ENCODE assay signal across 22 cellular contexts in genomic region chr5:135145985-135146384, GRCh38.
A peak's percentile ranks its signal among the peaks of the same experiment; 100 is the strongest.
DNase-seq lines count a peak whose midpoint lies in the region; ATAC-seq, FAIRE-seq and TF ChIP-seq lines count a peak whose summit lies in the region.
"Had no signal": no experiment of that assay in that cellular context is flagged by ENCODE, and none has a peak within 500 bp of the region (broad histone marks: within the 10 kb centered on the region; RNA-seq: fewer than 3 reads in every experiment).

No MANE protein-coding gene starts in this region.

- H2AFZ ChIP-seq in HepG2 (ENCODE audit: low read length), result no peak overlapping the region
- no peak overlapping the region for H2AFZ ChIP-seq in K562 (ENCODE audit: low read depth, low read length)

- no peak overlapping the region for H3K9ac ChIP-seq in HepG2 (ENCODE audit: insufficient read depth, low read depth, low read length)
- H3K9ac ChIP-seq in K562 (ENCODE audit: insufficient read depth in 1 of 2, low read depth in 2 of 2, low read length in 2 of 2), result no peak overlapping the region
- H3K9ac ChIP-seq: BLaER1 treated with 17β-estradiol and CSF1 and Interleukin-3, amounts not matched to agents 10 nM and 100 nM had no signal

- no peak for ATAC-seq in HepG2
- ATAC-seq in right lobe of liver, result no peak
- no peak for ATAC-seq in K562
- no peak for ATAC-seq in GM18867 (IDR thresholded peaks at IDR 0.05; ENCODE audit: unreplicated experiment)
- ATAC-seq in HG03108 (IDR thresholded peaks at IDR 0.05; ENCODE audit: unreplicated experiment), result no peak
- ATAC-seq: CD8-positive, alpha-beta T cell had no signal

- BruUV-seq in HepG2 (replicated peaks; lab: Mats Ljungman, UMichigan) (no TSS peak), K562 (replicated peaks; lab: Mats Ljungman, UMichigan) (no TSS peak)

- H3K36me3 ChIP-seq in HepG2 (replicated peaks in 1 of 2; ENCODE audit: control insufficient read depth in 1 of 2, insufficient read depth in 2 of 2, low read length in 2 of 2) (no peaks in the 10 kb centered on the region), right lobe of liver (no peaks in the 10 kb centered on the region), K562 (ENCODE audit: control insufficient read depth, insufficient read depth, low read length) (no peaks in the 10 kb centered on the region)
- H3K36me3 ChIP-seq: BLaER1 treated with 17β-estradiol and CSF1 and Interleukin-3, amounts not matched to agents 10 nM and 100 nM had no signal

- no peak overlapping the region for H3K4me2 ChIP-seq in HepG2 (ENCODE audit: low read depth, low read length)
- H3K4me2 ChIP-seq in K562 (ENCODE audit: insufficient read depth, low read length), result no peak overlapping the region
- H3K4me2 ChIP-seq: BLaER1 treated with 17β-estradiol and CSF1 and Interleukin-3, amounts not matched to agents 10 nM and 100 nM had no signal

- no peak for TF ChIP-seq RAD21 in HepG2 (CRISPR knock-in tag; IDR thresholded peaks at IDR 0.05)
- no peak for TF ChIP-seq RAD21 in Ishikawa (IDR thresholded peaks at IDR 0.05; ENCODE audit: low read depth)
- TF ChIP-seq RAD21 in K562 (CRISPR knock-in tag; conservative IDR thresholded peaks at IDR 0.05 in 1 of 2, IDR thresholded peaks at IDR 0.05 in 1 of 2), result no peak

- H3K79me2 ChIP-seq in HepG2 (ENCODE audit: insufficient read depth, low read length) (no peaks in the 10 kb centered on the region), K562 (ENCODE audit: control insufficient read depth, insufficient read depth, low read length) (no peaks in the 10 kb centered on the region)

- H3K27me3 ChIP-seq in HepG2 (ENCODE audit: control insufficient read depth in 1 of 2, insufficient read depth in 2 of 2, low read length in 2 of 2) (no peaks in the 10 kb centered on the region), right lobe of liver (no peaks in the 10 kb centered on the region), K562 (ENCODE audit: control insufficient read depth in 2 of 2, insufficient read depth in 2 of 2, low read length in 2 of 2) (no peaks in the 10 kb centered on the region)
- H3K27me3 ChIP-seq: BLaER1 treated with 17β-estradiol and CSF1 and Interleukin-3, amounts not matched to agents 10 nM and 100 nM had no signal

- TF ChIP-seq EP300 in HepG2 (IDR thresholded peaks at IDR 0.05; ENCODE audit: low read depth in 2 of 2, low read length in 2 of 2), result no peak
- TF ChIP-seq EP300 in HepG2 (CRISPR knock-in tag; IDR thresholded peaks at IDR 0.05; ENCODE audit: borderline replicate concordance), result no peak
- no peak for TF ChIP-seq EP300 in Ishikawa (IDR thresholded peaks at IDR 0.05; ENCODE audit: borderline replicate concordance)
- no peak for TF ChIP-seq EP300 in K562 (IDR thresholded peaks at IDR 0.05; ENCODE audit: low read length)

- H3K4me1 ChIP-seq in HepG2 (ENCODE audit: insufficient read depth, low read length) (peaks cover 36% of the 10 kb centered on the region), right lobe of liver (no peaks in the 10 kb centered on the region), K562 (replicated peaks in 1 of 2; ENCODE audit: control insufficient read depth in 2 of 2, insufficient read depth in 2 of 2, low read length in 2 of 2) (peaks cover 10 to 17% of the 10 kb centered on the region in 2 experiments)

- FAIRE-seq in HepG2 (lab: Jason Lieb, UNC), result no peak
- no peak for FAIRE-seq in K562 (lab: Jason Lieb, UNC)
- FAIRE-seq: A204.1, D721Med, G401.6, GM12891 had no signal

- H3K9me3 ChIP-seq in HepG2 (ENCODE audit: low read length), result no peaks in the 10 kb centered on the region
- no peaks in the 10 kb centered on the region for H3K9me3 ChIP-seq in right lobe of liver
- 0 out of 2 replicates have a peak, but pooled peaks cover 4% of the 10 kb centered on the region for H3K9me3 ChIP-seq in K562 (replicated peaks; ENCODE audit: control insufficient read depth, insufficient read depth, low read depth, low read length)

- POLR2A ChIA-PET in HepG2 (lab: Yijun Ruan, JAX), result no interaction called here
- POLR2A ChIA-PET in K562 (lab: Yijun Ruan, JAX), result no interaction called here

- DNase-seq in HepG2 (ENCODE audit: low spot score) (peak; percentile 35), right lobe of liver (no peak), HuH-7 (ENCODE audit: low spot score) (peak; percentile 26), K562 (ENCODE audit: extremely low read depth in 1 of 4, low spot score in 3 of 4) (no peak), NCI-H1048 (lab: John Stamatoyannopoulos, UW) (no peak)
- DNase-seq: 8988T; AML-193; Caco-2; Calu3; CD4-positive, alpha-beta T cell; DMS79 treated with DMSO at 0.1 percent for 48 hours; GF-D8 had no signal

- no peaks in the 10 kb centered on the region for H4K20me1 ChIP-seq in HepG2 (ENCODE audit: insufficient read depth, low read length)
- H4K20me1 ChIP-seq in K562 (replicated peaks; ENCODE audit: control insufficient read depth, insufficient read depth, low read length), result no peaks in the 10 kb centered on the region
- H4K20me1 ChIP-seq: BLaER1 treated with 17β-estradiol and CSF1 and Interleukin-3, amounts not matched to agents 10 nM and 100 nM had no signal

- intact Hi-C loops in HepG2 (cut with micrococcal nuclease; ENCODE audit: unreplicated experiment), result no loop called here
- intact Hi-C loops in right lobe of liver (cut with DNase I), result no loop called here
- intact Hi-C loops in K562 (cut with micrococcal nuclease), result no loop called here

- H3K27ac ChIP-seq in HepG2 (ENCODE audit: extremely low read length, insufficient read depth, low read length) (no peak overlapping the region), right lobe of liver (no peak overlapping the region), K562 (ENCODE audit: extremely low read depth, low read depth, low read length) (no peak overlapping the region)
- H3K27ac ChIP-seq: BLaER1 treated with 17β-estradiol and CSF1 and Interleukin-3, amounts not matched to agents 10 nM and 100 nM; C4-2B had no signal

- no peak overlapping the region for H3K4me3 ChIP-seq in HepG2 (replicated peaks in 1 of 3; ENCODE audit: insufficient read depth in 1 of 3, low read depth in 2 of 3, low read length in 3 of 3)
- no peak overlapping the region for H3K4me3 ChIP-seq in right lobe of liver
- H3K4me3 ChIP-seq in K562, result no peak overlapping the region
- H3K4me3 ChIP-seq: BLaER1 treated with 17β-estradiol and CSF1 and Interleukin-3, amounts not matched to agents 10 nM and 100 nM had no signal

- 33% methylated on average over 2 of the region's 2 CpGs for WGBS in HepG2 (ENCODE audit: low lambda C conversion rate)
- WGBS in right lobe of liver (ENCODE audit: insufficient coverage, low coverage, low lambda C conversion rate, missing lambda C conversion rate), result 66% methylated on average over 2 of the region's 2 CpGs
- WGBS in K562 (ENCODE audit: insufficient coverage, low coverage, missing lambda C conversion rate), result 92% methylated on average over 2 of the region's 2 CpGs

- TF ChIP-seq CTCF in HepG2 (CRISPR knock-in tag; IDR thresholded peaks at IDR 0.05) (no peak), right lobe of liver (IDR thresholded peaks at IDR 0.05) (no peak), K562 (IDR thresholded peaks at IDR 0.05 in 2 of 3, conservative IDR thresholded peaks at IDR 0.05 in 1 of 3; ENCODE audit: insufficient read depth in 2 of 3, low read depth in 1 of 3, low read length in 3 of 3) (no peak)

- no peaks in the 10 kb centered on the region for H3K9me1 ChIP-seq in K562 (ENCODE audit: control insufficient read depth, insufficient read depth, low read length)

- TF ChIP-seq POLR2A in HepG2 (IDR thresholded peaks at IDR 0.05; ENCODE audit: insufficient read depth in 1 of 2, low read depth in 2 of 2, low read length in 2 of 2) (no peak), right lobe of liver (IDR thresholded peaks at IDR 0.05) (no peak), K562 (conservative IDR thresholded peaks at IDR 0.05) (no peak)

- in situ Hi-C loops in HepG2 (cut with HindIII; ENCODE audit: extremely low pct_ligation_motif_present, low pct_unique_long_range_greater_than_20kb) (no loop called here), K562 (cut with MboI) (no loop called here)

- CTCF ChIA-PET in HepG2 (lab: Yijun Ruan, JAX; ENCODE audit: low intra/inter-chr PET ratio, low total read pairs) (no interaction called here), K562 (lab: Yijun Ruan, JAX; ENCODE audit: low intra/inter-chr PET ratio) (no interaction called here)

TF ChIP-seq in HepG2, 621 proteins besides CTCF, POLR2A, EP300 and RAD21 (continues in another document):
- TF ChIP-seq HMG20A (CRISPR knock-in tag; IDR thresholded peaks at IDR 0.05; ENCODE audit: borderline replicate concordance) (0 out of 2 replicates have a peak, but pooled peaks have one; percentile 31), SNRNP70 (IDR thresholded peaks at IDR 0.05; ENCODE audit: low read depth, low read length) (no peak), HDAC2 (CRISPR knock-in tag; IDR thresholded peaks at IDR 0.05) (0 out of 2 replicates have a peak, but pooled peaks have one; percentile 32), AKAP8 (CRISPR knock-in tag; IDR thresholded peaks at IDR 0.05) (no peak), FOSL2 (CRISPR knock-in tag; IDR thresholded peaks at IDR 0.05) (0 out of 2 replicates have a peak, but pooled peaks have one; percentile 9), ZKSCAN8 (CRISPR knock-in tag; IDR thresholded peaks at IDR 0.05; ENCODE audit: borderline replicate concordance) (no peak), CHD2 (IDR thresholded peaks at IDR 0.05; ENCODE audit: low read depth, low read length) (no peak)

TF ChIP-seq in Ishikawa, 13 proteins besides CTCF, POLR2A, EP300 and RAD21:
- TF ChIP-seq CEBPB (IDR thresholded peaks at IDR 0.05) (0 out of 2 replicates have a peak, but pooled peaks have one; percentile 12), EGR1 (IDR thresholded peaks at IDR 0.05) (no peak)

TF ChIP-seq in K562, 482 proteins besides CTCF, POLR2A, EP300 and RAD21 (continues in another document):
- TF ChIP-seq MITF (IDR thresholded peaks at IDR 0.05), result no peak
- no peak for TF ChIP-seq PHB2 (IDR thresholded peaks at IDR 0.05; ENCODE audit: low read depth)
- no peak for TF ChIP-seq FOXM1 (IDR thresholded peaks at IDR 0.05; ENCODE audit: low read depth)
- TF ChIP-seq FOXM1 (CRISPR knock-in tag; IDR thresholded peaks at IDR 0.05; ENCODE audit: low read depth), result no peak
- peak; percentile 77 for TF ChIP-seq CEBPB (tag; IDR thresholded peaks at IDR 0.05)
- no peak for TF ChIP-seq ZFP1 (CRISPR knock-in tag; IDR thresholded peaks at IDR 0.05)
- TF ChIP-seq CEBPG (CRISPR knock-in tag; IDR thresholded peaks at IDR 0.05), result no peak
- TF ChIP-seq CEBPG (tag; conservative IDR thresholded peaks at IDR 0.05 in 1 of 2, IDR thresholded peaks at IDR 0.05 in 1 of 2), result peak in 1 of 2 experiments; percentile 47; a peak in 2 of 4 replicates
- no peak for TF ChIP-seq TBL1XR1 (IDR thresholded peaks at IDR 0.05; ENCODE audit: low read length in 2 of 2)

Comparison
In these comparisons a context has a peak if more than half of its experiments do, and no peak if none do; other contexts are left out.
1. DNase-seq: peak in HepG2 (single experiment) and HuH-7 (single experiment); none in right lobe of liver (0 of 3), K562 (0 of 4) and NCI-H1048 (single experiment).
2. Of the 241 proteins assayed by ChIP-seq in both HepG2 and K562: peak only in HepG2: FOXA3, GATAD2A, HDAC2 and HMG20A; only in K562: none; in both: CEBPB; in neither: 234; mixed calls (peak in some experiments, not most) for 2.